In genomic region chr1:219020386-219020785, GRCh38 we compare ENCODE assay signal across 26 cellular contexts.
"Had no signal": no experiment of that assay in that cellular context is flagged by ENCODE, and none has a peak within 500 bp of the region (broad histone marks: within the 10 kb centered on the region; RNA-seq: fewer than 3 reads in every experiment).

No MANE protein-coding gene starts in this region.

- H3K27me3 ChIP-seq: adrenal gland, ascending aorta, brain microvascular endothelial cell, gastrocnemius medialis, tibial nerve had no signal

- H3K4me1 ChIP-seq: adrenal gland, ascending aorta, gastrocnemius medialis, left ventricle myocardium inferior, tibial nerve had no signal

- DNase-seq: activated CD4-positive, alpha-beta T cell treated with anti-CD3 and anti-CD28 coated beads for 4 hours; activated CD4-positive, alpha-beta T cell treated with anti-CD3 and anti-CD28 coated beads, Interleukin-2, amount 50 U/mL, for 48 hours; activated CD8-positive, alpha-beta memory T cell treated with anti-CD3 and anti-CD28 coated beads for 24 hours; activated effector memory CD4-positive, alpha-beta T cell treated with Interleukin-2 at 50 U/mL for 16 hours; activated naive CD4-positive, alpha-beta T cell treated with anti-CD3 and anti-CD28 coated beads for 36 hours; activated naive CD8-positive, alpha-beta T cell treated with anti-CD3 and anti-CD28 coated beads for 36 hours; adrenal gland; brain microvascular endothelial cell; cortex of kidney; gastrocnemius medialis; glutamatergic neuron; islet precursor cell; left ventricle myocardium inferior; mucosa of descending colon; posterior cingulate gyrus; right cardiac atrium; stimulated activated CD4-positive, alpha-beta T cell treated with anti-CD3 and anti-CD28 coated beads, Interleukin-2, amount 100 ng/mL, for 48 hours; stimulated activated naive CD4-positive, alpha-beta T cell treated with Interleukin-2 at 50 U/mL for 16 hours; T-helper 9 cell had no signal

- H3K4me3 Mint-ChIP-seq: activated naive CD4-positive, alpha-beta T cell treated with anti-CD3 and anti-CD28 coated beads for 36 hours; activated naive CD8-positive, alpha-beta T cell treated with anti-CD3 and anti-CD28 coated beads for 36 hours; nephron; T-helper 1 cell treated with Interleukin-12 subunit alpha and Interleukin-12 subunit beta and Interleukin-4 antibody, amounts not matched to agents 30 μg/mL and 1 μg/mL, for 36 hours had no signal

- H3K27me3 Mint-ChIP-seq: activated naive CD8-positive, alpha-beta T cell treated with anti-CD3 and anti-CD28 coated beads for 36 hours had no signal

- H3K4me3 ChIP-seq: adrenal gland, ascending aorta, gastrocnemius medialis, left ventricle myocardium inferior, lung, mucosa of descending colon, tibial nerve had no signal

- H3K36me3 Mint-ChIP-seq: activated naive CD8-positive, alpha-beta T cell treated with anti-CD3 and anti-CD28 coated beads for 36 hours had no signal

- H3K27ac ChIP-seq: adrenal gland, ascending aorta, brain microvascular endothelial cell, gastrocnemius medialis, left ventricle myocardium inferior, tibial nerve, VCaP had no signal

- H3K27ac Mint-ChIP-seq: activated naive CD4-positive, alpha-beta T cell treated with anti-CD3 and anti-CD28 coated beads for 36 hours; activated naive CD8-positive, alpha-beta T cell treated with anti-CD3 and anti-CD28 coated beads for 36 hours; nephron; T-helper 1 cell treated with Interleukin-12 subunit alpha and Interleukin-12 subunit beta and Interleukin-4 antibody, amounts not matched to agents 30 μg/mL and 1 μg/mL, for 36 hours had no signal

- H3K36me3 ChIP-seq: adrenal gland, ascending aorta, brain microvascular endothelial cell, gastrocnemius medialis, left ventricle myocardium inferior, tibial nerve had no signal

- ATAC-seq: esophagus mucosa, gastrocnemius medialis, mucosa of descending colon, right cardiac atrium had no signal

- H3K9me3 Mint-ChIP-seq: activated naive CD4-positive, alpha-beta T cell treated with anti-CD3 and anti-CD28 coated beads for 36 hours; T-helper 1 cell treated with Interleukin-12 subunit alpha and Interleukin-12 subunit beta and Interleukin-4 antibody, amounts not matched to agents 30 μg/mL and 1 μg/mL, for 36 hours had no signal

- H3K9me3 ChIP-seq: adrenal gland, ascending aorta, gastrocnemius medialis, mucosa of descending colon, tibial nerve had no signal

- H3K4me1 Mint-ChIP-seq: nephron had no signal
